In genomic region chr6:89895273-89895874, GRCh38 we compare ENCODE assay signal across 10 cellular contexts. TPM values are rescaled to one million over a fixed set of nuclear protein-coding genes. Genes with fewer than 3 reads are reported as not detected.
DNase-seq lines count a peak whose midpoint lies in the region; ATAC-seq and TF ChIP-seq lines count a peak whose summit lies in the region.
"Had no signal": no experiment of that assay in that cellular context is flagged by ENCODE, and none has a peak within 500 bp of the region (broad histone marks: within the 10 kb centered on the region; RNA-seq: fewer than 3 reads in every experiment).

No MANE protein-coding gene starts in this region.

- no peaks in the 10 kb centered on the region for H3K4me1 ChIP-seq in foreskin keratinocyte

- H3K27me3 ChIP-seq in foreskin keratinocyte = peaks cover 21% of the 10 kb centered on the region

- TF ChIP-seq CTCF in foreskin keratinocyte (conservative IDR thresholded peaks at IDR 0.05) = no peak

- peak; percentile 94 for ATAC-seq in foreskin keratinocyte
- no peak for ATAC-seq in GM21528 (IDR thresholded peaks at IDR 0.05; ENCODE audit: low FRiP score, unreplicated experiment)

- H3K27ac ChIP-seq in foreskin keratinocyte = no peak overlapping the region

- DNase-seq in NCI-H82 (lab: John Stamatoyannopoulos, UW) (peak; percentile 11), NCI-H82 treated with DMSO at 0.1 percent for 48 hours (lab: John Stamatoyannopoulos, UW; ENCODE audit: unreplicated experiment) (no peak), SK-N-DZ (ENCODE audit: low spot score) (peak; percentile 50), foreskin keratinocyte (peak; percentile 6 to 51), retina (peak; percentile 49), NCI-H526 (lab: John Stamatoyannopoulos, UW) (no peak)
- DNase-seq in NK-92 treated with Interleukin-12 subunit alpha and Interleukin-12 subunit beta, amount 100 ng/mL, for 24 hours (lab: John Stamatoyannopoulos, UW) = no peak
- DNase-seq: NCI-H1105 treated with DMSO at 0.1 percent for 48 hours; stimulated activated naive CD4-positive, alpha-beta T cell had no signal

RNA-seq across cellular contexts. Expression of gene GJA10, which starts 1.1 kb away (rescaled TPM):
- 0.08 and 0.21 TPM in 2 replicates for polyA plus RNA-seq in SK-N-DZ (2014; cell fraction: cytosol; rRNA removed)
- 0.09 TPM in 1 of 2 replicates, not detected in the other for polyA plus RNA-seq in SK-N-DZ (2014; cell fraction: nucleus; rRNA removed)
- total RNA-seq in foreskin keratinocyte = not detected in 2 replicates
- not detected in 2 replicates for polyA plus RNA-seq in foreskin keratinocyte

Comparison
In these comparisons a context has a peak if more than half of its experiments do, and no peak if none do; other contexts are left out.
1. DNase-seq: peak in NCI-H82 (single experiment), SK-N-DZ (single experiment), foreskin keratinocyte (2 of 2) and retina (single experiment); none in NCI-H82 treated with DMSO at 0.1 percent for 48 hours (single experiment), NCI-H526 (0 of 2) and NK-92 treated with Interleukin-12 subunit alpha and Interleukin-12 subunit beta, amount 100 ng/mL, for 24 hours (single experiment).